ENCODE assay signal across 8 cellular contexts in the genomic region with DNA sequence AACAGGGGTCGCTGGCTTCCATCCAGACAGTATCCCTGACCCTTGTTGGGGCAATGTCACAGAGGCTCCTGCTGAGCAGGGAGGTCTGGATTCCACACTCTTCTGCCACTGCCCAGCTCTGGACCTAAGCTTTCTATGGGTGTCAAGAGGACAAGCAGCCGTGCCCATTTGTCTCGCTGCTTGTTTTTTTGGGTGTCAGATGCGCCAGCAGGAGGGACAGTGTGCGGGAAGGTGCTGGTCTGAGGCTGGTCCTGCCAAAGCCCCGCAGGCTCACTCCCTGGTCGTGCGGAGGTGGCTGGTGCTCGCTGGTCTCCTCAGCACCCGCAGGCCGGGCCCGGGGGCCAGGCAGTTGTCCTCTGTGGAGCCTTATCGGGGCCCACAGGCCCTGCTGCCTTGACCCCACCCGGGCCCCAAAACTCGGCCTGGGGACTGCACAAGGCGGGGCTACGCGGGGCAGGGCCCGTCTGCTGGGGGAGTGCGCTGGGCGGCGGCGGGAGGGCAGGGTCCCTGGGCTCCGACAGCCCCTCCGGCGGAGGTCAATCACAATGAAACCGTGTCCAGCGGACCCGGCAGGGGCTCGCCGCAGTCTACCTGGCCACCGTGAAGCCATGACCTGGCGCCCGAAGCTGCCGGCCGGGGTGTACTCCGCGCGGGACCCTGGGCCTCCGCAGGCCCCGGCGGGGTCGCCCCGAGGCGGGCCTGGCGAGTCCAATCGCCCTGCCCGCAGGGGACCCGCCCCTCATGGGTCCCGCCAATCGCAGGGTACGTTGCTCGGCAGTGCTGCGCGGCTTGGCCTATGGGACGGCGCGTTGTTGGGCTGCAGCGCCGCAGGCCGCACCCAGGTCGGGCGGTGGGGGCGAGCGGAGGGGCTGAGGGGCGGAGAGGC. TPM values are rescaled to one million over a fixed set of nuclear protein-coding genes. Genes with fewer than 3 reads are reported as not detected.
DNase-seq lines count a peak whose midpoint lies in the region; ATAC-seq lines count a peak whose summit lies in the region.

ADD1 (plus strand) TSS at position 822 of the 886 bp plus-strand sequence. CDS start 32,072 bp downstream, outside the sequence.

- no peaks in the 10 kb centered on the region for H3K9me3 Mint-ChIP-seq in IgD-negative memory B cell
- H3K9me3 Mint-ChIP-seq in activated T-helper 2 cell treated with anti-CD3 and anti-CD28 coated beads, Interferon-gamma antibody, Interleukin-2, Interleukin-4, amounts not matched to agents 10 μg/mL and 5 μg/mL and 100 μg/mL, durations not matched to agents 14 hours and 24 hours and 36 hours, result peaks cover 8% of the 10 kb centered on the region
- no peaks in the 10 kb centered on the region for H3K9me3 Mint-ChIP-seq in natural killer cell treated with Interleukin-12 subunit alpha and Interleukin-12 subunit beta and Interleukin-15 and Interleukin-18, amount 100 ng/mL, for 72 hours

- DNase-seq in DMS79 (lab: John Stamatoyannopoulos, UW) (peak; percentile 10), RKO (ENCODE audit: low spot score) (peak; percentile 87), fibroblast of peridontal ligament (ENCODE audit: extremely low read depth) (peak; percentile 90)
- DNase-seq in activated T-helper 2 cell treated with anti-CD3 and anti-CD28 coated beads, Interferon-gamma antibody, Interleukin-2, Interleukin-4, amounts not matched to agents 10 μg/mL and 5 μg/mL and 100 μg/mL, durations not matched to agents 14 hours and 24 hours and 36 hours (ENCODE audit: low spot score), result peak; percentile 95
- DNase-seq in natural killer cell treated with Interleukin-12 subunit alpha and Interleukin-12 subunit beta and Interleukin-15 and Interleukin-18, amount 100 ng/mL, for 72 hours (ENCODE audit: low spot score), result peak; percentile 96
- peak; percentile 86 for DNase-seq in stimulated activated naive CD4-positive, alpha-beta T cell treated with Interleukin-2 at 50 U/mL for 16 hours (lab: John Stamatoyannopoulos, UW)

- peak within 1 kb of the TSS; percentile 97 to 99 (median 98) for H3K4me3 Mint-ChIP-seq in IgD-negative memory B cell
- peak within 1 kb of the TSS; percentile 89 for H3K4me3 Mint-ChIP-seq in activated T-helper 2 cell treated with anti-CD3 and anti-CD28 coated beads, Interferon-gamma antibody, Interleukin-2, Interleukin-4, amounts not matched to agents 10 μg/mL and 5 μg/mL and 100 μg/mL, durations not matched to agents 14 hours and 24 hours and 36 hours (ENCODE audit: low read depth)
- H3K4me3 Mint-ChIP-seq in natural killer cell treated with Interleukin-12 subunit alpha and Interleukin-12 subunit beta and Interleukin-15 and Interleukin-18, amount 100 ng/mL, for 72 hours, result peak within 1 kb of the TSS; percentile 96

- H3K36me3 Mint-ChIP-seq in IgD-negative memory B cell, result peaks cover 6% of the 10 kb centered on the region
- peaks cover 43% of the 10 kb centered on the region for H3K36me3 Mint-ChIP-seq in activated T-helper 2 cell treated with anti-CD3 and anti-CD28 coated beads, Interferon-gamma antibody, Interleukin-2, Interleukin-4, amounts not matched to agents 10 μg/mL and 5 μg/mL and 100 μg/mL, durations not matched to agents 14 hours and 24 hours and 36 hours (ENCODE audit: low read depth)
- peaks cover 10% of the 10 kb centered on the region for H3K36me3 Mint-ChIP-seq in natural killer cell treated with Interleukin-12 subunit alpha and Interleukin-12 subunit beta and Interleukin-15 and Interleukin-18, amount 100 ng/mL, for 72 hours

- no peaks in the 10 kb centered on the region for H3K27me3 Mint-ChIP-seq in IgD-negative memory B cell
- H3K27me3 Mint-ChIP-seq in activated T-helper 2 cell treated with anti-CD3 and anti-CD28 coated beads, Interferon-gamma antibody, Interleukin-2, Interleukin-4, amounts not matched to agents 10 μg/mL and 5 μg/mL and 100 μg/mL, durations not matched to agents 14 hours and 24 hours and 36 hours (ENCODE audit: low read depth), result no peaks in the 10 kb centered on the region
- no peaks in the 10 kb centered on the region for H3K27me3 Mint-ChIP-seq in natural killer cell treated with Interleukin-12 subunit alpha and Interleukin-12 subunit beta and Interleukin-15 and Interleukin-18, amount 100 ng/mL, for 72 hours

- peaks cover 36 to 50% (median 45%) of the 10 kb centered on the region in 3 donors for H3K4me1 Mint-ChIP-seq in IgD-negative memory B cell
- H3K4me1 Mint-ChIP-seq in activated T-helper 2 cell treated with anti-CD3 and anti-CD28 coated beads, Interferon-gamma antibody, Interleukin-2, Interleukin-4, amounts not matched to agents 10 μg/mL and 5 μg/mL and 100 μg/mL, durations not matched to agents 14 hours and 24 hours and 36 hours (ENCODE audit: low read depth), result peaks cover 37% of the 10 kb centered on the region
- peaks cover 50 to 55% of the 10 kb centered on the region in 2 donors for H3K4me1 Mint-ChIP-seq in natural killer cell treated with Interleukin-12 subunit alpha and Interleukin-12 subunit beta and Interleukin-15 and Interleukin-18, amount 100 ng/mL, for 72 hours (ENCODE audit: low read depth in 2 of 2)

- intact Hi-C loops in activated T-helper 2 cell treated with anti-CD3 and anti-CD28 coated beads, Interferon-gamma antibody, Interleukin-2, Interleukin-4, amounts not matched to agents 10 μg/mL and 5 μg/mL and 100 μg/mL, durations not matched to agents 14 hours and 24 hours and 36 hours (cut with micrococcal nuclease), result loop anchor here (2.0 to 5.0 kb wide), 2 partner anchors 86 to 94 kb away; partner anchors contain the start of gene TNIP2

- ATAC-seq in GM21529 (IDR thresholded peaks at IDR 0.05; ENCODE audit: unreplicated experiment), result peak; percentile 77
- peak; percentile 99 for ATAC-seq in natural killer cell treated with Interleukin-12 subunit alpha and Interleukin-12 subunit beta and Interleukin-15 and Interleukin-18, amount 100 ng/mL, for 72 hours

- peak within 1 kb of the TSS; percentile 95 to 97 (median 97) for H3K27ac Mint-ChIP-seq in IgD-negative memory B cell
- H3K27ac Mint-ChIP-seq in activated T-helper 2 cell treated with anti-CD3 and anti-CD28 coated beads, Interferon-gamma antibody, Interleukin-2, Interleukin-4, amounts not matched to agents 10 μg/mL and 5 μg/mL and 100 μg/mL, durations not matched to agents 14 hours and 24 hours and 36 hours, result peak within 1 kb of the TSS; percentile 82
- peak within 1 kb of the TSS; percentile 79 to 96 for H3K27ac Mint-ChIP-seq in natural killer cell treated with Interleukin-12 subunit alpha and Interleukin-12 subunit beta and Interleukin-15 and Interleukin-18, amount 100 ng/mL, for 72 hours

RNA-seq across cellular contexts. Expression of gene ADD1, which starts in this region (rescaled TPM):
- polyA plus RNA-seq in IgD-negative memory B cell, result 300 TPM
- total RNA-seq in activated T-helper 2 cell treated with anti-CD3 and anti-CD28 coated beads, Interferon-gamma antibody, Interleukin-2, Interleukin-4, amounts not matched to agents 10 μg/mL and 5 μg/mL and 100 μg/mL, durations not matched to agents 14 hours and 24 hours and 36 hours, result 240 and 242 TPM in 2 replicates
- total RNA-seq in natural killer cell treated with Interleukin-12 subunit alpha and Interleukin-12 subunit beta and Interleukin-15 and Interleukin-18, amount 100 ng/mL, for 72 hours, result 100 to 1,000 TPM; 259 to 291 TPM

Comparison
In these comparisons a context has a peak if more than half of its experiments do, and no peak if none do; other contexts are left out.
1. Peak in every context shown above with its lines: DNase-seq and ATAC-seq.
2. DNase-seq: peak in every context shown above with its lines; median percentile 96 in natural killer cell treated with Interleukin-12 subunit alpha and Interleukin-12 subunit beta and Interleukin-15 and Interleukin-18, amount 100 ng/mL, for 72 hours; 95 in activated T-helper 2 cell treated with anti-CD3 and anti-CD28 coated beads, Interferon-gamma antibody, Interleukin-2, Interleukin-4, amounts not matched to agents 10 μg/mL and 5 μg/mL and 100 μg/mL, durations not matched to agents 14 hours and 24 hours and 36 hours; 90 in fibroblast of peridontal ligament; 87 in RKO; 86 in stimulated activated naive CD4-positive, alpha-beta T cell treated with Interleukin-2 at 50 U/mL for 16 hours; 10 in DMS79.